In genomic region chr1:3215198-3216045, GRCh38 we compare ENCODE assay signal across 15 cellular contexts.
"Had no signal": no experiment of that assay in that cellular context is flagged by ENCODE, and none has a peak within 500 bp of the region (broad histone marks: within the 10 kb centered on the region; RNA-seq: fewer than 3 reads in every experiment).

No MANE protein-coding gene starts in this region.

- H3K36me3 Mint-ChIP-seq: activated naive CD4-positive, alpha-beta T cell treated with anti-CD3 and anti-CD28 coated beads, Interleukin-2, amount 10 ng/mL, durations not matched to agents 7 days and 5 days; mesothelial cell of epicardium had no signal

- H3K4me3 ChIP-seq: esophagus muscularis mucosa, smooth muscle cell, upper lobe of left lung had no signal

- H3K4me1 Mint-ChIP-seq: activated B cell treated with CpG ODN at 0.5 μM for 24 hours; activated CD4-positive, alpha-beta T cell treated with anti-CD3 and anti-CD28 coated beads, Interleukin-2, amount 10 ng/mL, durations not matched to agents 7 days and 5 days; activated naive CD4-positive, alpha-beta T cell treated with anti-CD3 and anti-CD28 coated beads, Interleukin-2, amount 10 ng/mL, durations not matched to agents 7 days and 5 days; activated T-helper 17 cell treated with anti-CD3 and anti-CD28 coated beads, Interleukin-2, amount 50 U/mL, for 72 hours had no signal

- H3K4me3 Mint-ChIP-seq: activated B cell treated with CpG ODN at 0.5 μM for 24 hours; activated CD4-positive, alpha-beta T cell treated with anti-CD3 and anti-CD28 coated beads, Interleukin-2, amount 10 ng/mL, durations not matched to agents 7 days and 5 days; activated naive CD4-positive, alpha-beta T cell treated with anti-CD3 and anti-CD28 coated beads, Interleukin-2, amount 10 ng/mL, durations not matched to agents 7 days and 5 days; activated T-helper 17 cell treated with anti-CD3 and anti-CD28 coated beads, Interleukin-2, amount 50 U/mL, for 72 hours; mesothelial cell of epicardium had no signal

- H3K27ac ChIP-seq: neutrophil, upper lobe of left lung had no signal

- H3K27ac Mint-ChIP-seq: activated B cell treated with CpG ODN at 0.5 μM for 24 hours; activated CD4-positive, alpha-beta T cell treated with anti-CD3 and anti-CD28 coated beads, Interleukin-2, amount 10 ng/mL, durations not matched to agents 7 days and 5 days; activated naive CD4-positive, alpha-beta T cell treated with anti-CD3 and anti-CD28 coated beads, Interleukin-2, amount 10 ng/mL, durations not matched to agents 7 days and 5 days; activated T-helper 17 cell treated with anti-CD3 and anti-CD28 coated beads, Interleukin-2, amount 50 U/mL, for 72 hours; mesothelial cell of epicardium had no signal

- H3K9me3 Mint-ChIP-seq: activated B cell treated with CpG ODN at 0.5 μM for 24 hours; activated CD4-positive, alpha-beta T cell treated with anti-CD3 and anti-CD28 coated beads, Interleukin-2, amount 10 ng/mL, durations not matched to agents 7 days and 5 days; activated naive CD4-positive, alpha-beta T cell treated with anti-CD3 and anti-CD28 coated beads, Interleukin-2, amount 10 ng/mL, durations not matched to agents 7 days and 5 days; activated T-helper 17 cell treated with anti-CD3 and anti-CD28 coated beads, Interleukin-2, amount 50 U/mL, for 72 hours; mesothelial cell of epicardium had no signal

- H3K4me2 ChIP-seq: smooth muscle cell had no signal

- H3K27me3 ChIP-seq: upper lobe of left lung had no signal

- H3K9me3 ChIP-seq: esophagus muscularis mucosa, neutrophil, upper lobe of left lung had no signal

- H3K36me3 ChIP-seq: esophagus muscularis mucosa, neutrophil, upper lobe of left lung had no signal

- H3K27me3 Mint-ChIP-seq: activated CD4-positive, alpha-beta T cell treated with anti-CD3 and anti-CD28 coated beads, Interleukin-2, amount 10 ng/mL, durations not matched to agents 7 days and 5 days had no signal

- DNase-seq: activated B cell treated with CpG ODN at 0.5 μM for 24 hours; activated CD4-positive, alpha-beta T cell treated with anti-CD3 and anti-CD28 coated beads, Interleukin-2, amount 10 ng/mL, durations not matched to agents 7 days and 5 days; activated naive CD4-positive, alpha-beta T cell treated with anti-CD3 and anti-CD28 coated beads, Interleukin-2, amount 10 ng/mL, durations not matched to agents 7 days and 5 days; activated T-cell treated with anti-CD3 and anti-CD28 coated beads for 4 hours; foreskin fibroblast; kidney glomerular epithelial cell; right cardiac atrium; T-helper 2 cell had no signal

- FAIRE-seq: TTC549 had no signal
